ENCODE assay signal across 18 cellular contexts in genomic region chr1:109653286-109653685, GRCh38. TPM values are rescaled to one million over a fixed set of nuclear protein-coding genes. Genes with fewer than 3 reads are reported as not detected.
DNase-seq lines count a peak whose midpoint lies in the region; ATAC-seq and TF ChIP-seq lines count a peak whose summit lies in the region.
"Had no signal": no experiment of that assay in that cellular context is flagged by ENCODE, and none has a peak within 500 bp of the region (broad histone marks: within the 10 kb centered on the region; RNA-seq: fewer than 3 reads in every experiment).

No MANE protein-coding gene starts in this region.

- no peaks in the 10 kb centered on the region for H3K79me2 ChIP-seq in PC-3 (ENCODE audit: low read length)

- no peaks in the 10 kb centered on the region for H3K9me2 ChIP-seq in PC-3 (replicated peaks; ENCODE audit: low read length)

- H4K20me1 ChIP-seq in PC-3 (ENCODE audit: low read length): no peaks in the 10 kb centered on the region

- H3K4me3 Mint-ChIP-seq in brain: peak overlapping the region in 4 of 5 experiments; percentile 30 to 74 (median 45)
- peak overlapping the region; percentile 60 for H3K4me3 Mint-ChIP-seq in type B pancreatic cell
- H3K4me3 Mint-ChIP-seq: H9 had no signal

- no peak for TF ChIP-seq POLR2A in GM18505 (IDR thresholded peaks at IDR 0.05; ENCODE audit: borderline replicate concordance, extremely low read depth, insufficient read depth, insufficient read length)

- no peak overlapping the region for H3K4me3 ChIP-seq in PC-3 (ENCODE audit: low read length)

- peaks cover 41% of the 10 kb centered on the region for H3K4me1 ChIP-seq in PC-3 (ENCODE audit: insufficient read depth, low read length)

- no peak overlapping the region for H3K27ac ChIP-seq in PC-3 (ENCODE audit: low read length)

- CTCF ChIA-PET in PC-3 (lab: Charles Lee): interaction anchor here (0.6 to 4.6 kb wide), 2 partner anchors 13 to 107 kb away, joined by 3 to 31 read pairs; no protein-coding TSS in a partner anchor

- peaks cover 0 to 3% (median 0%) of the 10 kb centered on the region in 5 experiments for H3K9me3 Mint-ChIP-seq in brain
- H3K9me3 Mint-ChIP-seq in type B pancreatic cell: no peaks in the 10 kb centered on the region
- H3K9me3 Mint-ChIP-seq: H9 had no signal

- H3K36me3 ChIP-seq in PC-3 (ENCODE audit: low read depth, low read length): no peaks in the 10 kb centered on the region

- no peak overlapping the region for H3K9ac ChIP-seq in PC-3 (ENCODE audit: low read length)

- peak overlapping the region in 1 of 5 experiments; percentile 10 for H3K27ac Mint-ChIP-seq in brain
- H3K27ac Mint-ChIP-seq in type B pancreatic cell: no peak overlapping the region
- H3K27ac Mint-ChIP-seq: H9 had no signal

- BruUV-seq in PC-3 (replicated peaks; lab: Mats Ljungman, UMichigan): no TSS peak

- TF ChIP-seq CTCF in PC-3 (conservative IDR thresholded peaks at IDR 0.05; ENCODE audit: low read depth, low read length) (no peak), brain (conservative IDR thresholded peaks at IDR 0.05) (no peak), type B pancreatic cell (conservative IDR thresholded peaks at IDR 0.05) (no peak)

- POLR2A ChIA-PET in PC-3 (lab: Charles Lee; ENCODE audit: unreplicated experiment): interaction anchor here (0.6 kb wide), 1 partner anchor 86 kb away, joined by 3 read pairs; no protein-coding TSS in a partner anchor

- H3K36me3 Mint-ChIP-seq in brain (no peaks in the 10 kb centered on the region), type B pancreatic cell (no peaks in the 10 kb centered on the region)

- intact Hi-C loops in PC-3 (cut with micrococcal nuclease): no loop called here

- no peaks in the 10 kb centered on the region for H3K9me3 ChIP-seq in PC-3 (ENCODE audit: low read length)

- no peak; the same call in 1 of the 2 replicates for ATAC-seq in PC-3
- no peak for ATAC-seq in GM18873 (IDR thresholded peaks at IDR 0.05; ENCODE audit: low FRiP score, unreplicated experiment)
- no peak for ATAC-seq in GM18505 (IDR thresholded peaks at IDR 0.05; ENCODE audit: unreplicated experiment)
- ATAC-seq: HepG2 had no signal

- H3K27me3 Mint-ChIP-seq in brain (peaks cover 28% of the 10 kb centered on the region), type B pancreatic cell (peaks cover 22% of the 10 kb centered on the region)

- H3K4me2 ChIP-seq in PC-3 (ENCODE audit: low read length): peak overlapping the region; percentile 37; the same call in 1 of the 2 replicates

- H3K4me1 Mint-ChIP-seq in brain (peaks cover 64% of the 10 kb centered on the region), type B pancreatic cell (ENCODE audit: unreplicated experiment) (peaks cover 32% of the 10 kb centered on the region)

- no peak overlapping the region for H2AFZ ChIP-seq in PC-3 (ENCODE audit: low read length)

- DNase-seq in EH (ENCODE audit: low read depth) (peak; percentile 51), PC-3 (peak; percentile 54), type B pancreatic cell (ENCODE audit: extremely low spot score, unreplicated experiment) (no peak)
- DNase-seq in activated CD4-positive, alpha-beta T cell treated with anti-CD3 and anti-CD28 coated beads for 48 hours: no peak
- DNase-seq: DND-41, GDM1, H9, NCI-H1048, NCI-H146, NCI-H2081, NCI-H526 treated with DMSO at 0.1 percent for 48 hours, SIG-M5 had no signal

- H3K27me3 ChIP-seq in PC-3 (ENCODE audit: low read length): no peaks in the 10 kb centered on the region

- H3F3A ChIP-seq in PC-3 (ENCODE audit: low read length, unreplicated experiment): no peaks in the 10 kb centered on the region

RNA-seq across cellular contexts. Expression of gene GSTM4, which starts 2.6 kb away (rescaled TPM):
- total RNA-seq in PC-3 (2014; rRNA removed) (24.0 and 25.9 TPM in 2 replicates), type B pancreatic cell (ENCODE audit: low replicate concordance) (37.5 and 42.2 TPM in 2 replicates)
- polyA plus RNA-seq in brain (ENCODE audit: insufficient read depth, low read depth, low replicate concordance): 65.2 TPM

RNA-seq across cellular contexts. Expression of gene GSTM2, which starts 14.6 kb away (rescaled TPM):
- 29.0 and 38.6 TPM in 2 replicates for total RNA-seq in PC-3 (2014; rRNA removed)
- polyA plus RNA-seq in brain (ENCODE audit: insufficient read depth, low read depth, low replicate concordance): 63.2 TPM
- total RNA-seq in type B pancreatic cell (ENCODE audit: low replicate concordance): 26.8 and 75.6 TPM in 2 replicates

RNA-seq across cellular contexts. Expression of gene AMPD2, which starts 33.6 kb away (rescaled TPM):
- total RNA-seq in PC-3 (2014; rRNA removed) (75.3 and 128 TPM in 2 replicates), type B pancreatic cell (ENCODE audit: low replicate concordance) (71.1 and 105 TPM in 2 replicates)
- polyA plus RNA-seq in brain (ENCODE audit: insufficient read depth, low read depth, low replicate concordance): 140 TPM

RNA-seq across cellular contexts. Expression of gene GNAT2, which starts 33.9 kb away (rescaled TPM):
- total RNA-seq in PC-3 (2014; rRNA removed): 0.29 and 0.69 TPM in 2 replicates
- not detected for polyA plus RNA-seq in brain (ENCODE audit: insufficient read depth, low read depth, low replicate concordance)
- not detected in 2 replicates for total RNA-seq in type B pancreatic cell (ENCODE audit: low replicate concordance)
- total RNA-seq: MCF 10A, RPMI7951 had no signal

RNA-seq across cellular contexts. Expression of gene GSTM1, which starts 34.3 kb away (rescaled TPM):
- total RNA-seq in PC-3 (2014; rRNA removed): not detected in 2 replicates
- not detected for polyA plus RNA-seq in brain (ENCODE audit: insufficient read depth, low read depth, low replicate concordance)
- total RNA-seq in type B pancreatic cell (ENCODE audit: low replicate concordance): 6.6 and 37.3 TPM in 2 replicates
- total RNA-seq: HepG2, MCF 10A had no signal

Comparison
In these comparisons a context has a peak if more than half of its experiments do, and no peak if none do; other contexts are left out.
1. DNase-seq: peak in EH (single experiment) and PC-3 (single experiment); none in type B pancreatic cell (single experiment) and activated CD4-positive, alpha-beta T cell treated with anti-CD3 and anti-CD28 coated beads for 48 hours (single experiment).